Comparison of ENCODE assay signal across 8 cellular contexts in genomic region chr6:132648356-132648755, GRCh38. TPM values are rescaled to one million over a fixed set of nuclear protein-coding genes. Genes with fewer than 3 reads are reported as not detected.
DNase-seq lines count a peak whose midpoint lies in the region; ATAC-seq, FAIRE-seq and TF ChIP-seq lines count a peak whose summit lies in the region.

No MANE protein-coding gene starts in this region.

- intact Hi-C loops in lower lobe of right lung (cut with DNase I), result no loop called here

- no peak overlapping the region for H2AFZ ChIP-seq in astrocyte (ENCODE audit: low read depth, low read length)

- no peaks in the 10 kb centered on the region for H3K36me3 Mint-ChIP-seq in astrocyte (ENCODE audit: low read depth, unreplicated experiment)

- H3K4me3 Mint-ChIP-seq in astrocyte (ENCODE audit: unreplicated experiment), result no peak overlapping the region

- TF ChIP-seq CTCF in astrocyte (IDR thresholded peaks at IDR 0.05; ENCODE audit: insufficient read depth, low read depth, low read length), result no peak
- TF ChIP-seq CTCF in lower lobe of right lung (IDR thresholded peaks at IDR 0.05), result no peak

- FAIRE-seq in astrocyte (lab: Jason Lieb, UNC), result peak; percentile 71

- H3K36me3 ChIP-seq in astrocyte (ENCODE audit: insufficient read depth, low read length) (no peaks in the 10 kb centered on the region), lower lobe of right lung (no peaks in the 10 kb centered on the region)

- peak overlapping the region; percentile 13 for H3K27ac Mint-ChIP-seq in astrocyte (ENCODE audit: unreplicated experiment)

- H4K20me1 ChIP-seq in astrocyte (ENCODE audit: insufficient read depth, low read length), result no peaks in the 10 kb centered on the region

- H3K27ac ChIP-seq in astrocyte (ENCODE audit: low read depth, low read length) (no peak overlapping the region), lower lobe of right lung (no peak overlapping the region)

- H3K4me1 ChIP-seq in astrocyte (ENCODE audit: insufficient read depth, low read length) (no peaks in the 10 kb centered on the region), lower lobe of right lung (no peaks in the 10 kb centered on the region)

- no peaks in the 10 kb centered on the region for H3K27me3 ChIP-seq in astrocyte (ENCODE audit: insufficient read depth, low read length)
- no peaks in the 10 kb centered on the region for H3K27me3 ChIP-seq in lower lobe of right lung (ENCODE audit: low read depth)

- peak; percentile 89 for ATAC-seq in GM19455 (IDR thresholded peaks at IDR 0.05; ENCODE audit: unreplicated experiment)
- ATAC-seq in HG03432 (IDR thresholded peaks at IDR 0.05; ENCODE audit: unreplicated experiment), result peak; percentile 82
- no peak for ATAC-seq in lower lobe of right lung

- no peaks in the 10 kb centered on the region for H3K27me3 Mint-ChIP-seq in astrocyte (ENCODE audit: low read depth, unreplicated experiment)

- H3K4me2 ChIP-seq in astrocyte (ENCODE audit: low read length), result no peak overlapping the region

- H3K4me1 Mint-ChIP-seq in astrocyte (ENCODE audit: low read depth, unreplicated experiment), result peaks cover 2% of the 10 kb centered on the region

- DNase-seq in CD1c-positive myeloid dendritic cell (ENCODE audit: extremely low spot score) (peak; percentile 10), astrocyte (ENCODE audit: low read depth) (peak; percentile 81), dedifferentiated amniotic fluid mesenchymal stem cell (ENCODE audit: extremely low spot score) (no peak), lower lobe of right lung (no peak), NCI-H510A treated with DMSO at 0.1 percent for 48 hours (lab: John Stamatoyannopoulos, UW) (no peak), AG08395 (ENCODE audit: low spot score) (no peak)

- H3K79me2 ChIP-seq in astrocyte (ENCODE audit: insufficient read depth, low read length), result no peaks in the 10 kb centered on the region

- no peaks in the 10 kb centered on the region for H3K9me3 Mint-ChIP-seq in astrocyte (ENCODE audit: unreplicated experiment)

- no peak overlapping the region for H3K9ac ChIP-seq in astrocyte (ENCODE audit: low read length)

- H3K9me3 ChIP-seq in astrocyte (ENCODE audit: insufficient read depth, low read depth, low read length), result no peaks in the 10 kb centered on the region
- no peaks in the 10 kb centered on the region for H3K9me3 ChIP-seq in lower lobe of right lung

- H3K4me3 ChIP-seq in astrocyte (ENCODE audit: insufficient read depth, low read depth, low read length), result no peak overlapping the region
- no peak overlapping the region for H3K4me3 ChIP-seq in lower lobe of right lung

RNA-seq across cellular contexts. Expression of gene TAAR1, which starts 10.6 kb away (rescaled TPM):
- total RNA-seq in astrocyte (not detected in 2 replicates), lower lobe of right lung (not detected)

RNA-seq across cellular contexts. Expression of gene TAAR2, which starts 24.3 kb away (rescaled TPM):
- total RNA-seq in astrocyte, result not detected in 2 replicates
- total RNA-seq in lower lobe of right lung, result not detected

RNA-seq across cellular contexts. Expression of gene TAAR5, which starts 58.8 kb away (rescaled TPM):
- not detected in 2 replicates for total RNA-seq in astrocyte
- not detected for total RNA-seq in lower lobe of right lung

Comparison
In these comparisons a context has a peak if more than half of its experiments do, and no peak if none do; other contexts are left out.
1. DNase-seq: peak in CD1c-positive myeloid dendritic cell (single experiment) and astrocyte (single experiment); none in dedifferentiated amniotic fluid mesenchymal stem cell (single experiment), lower lobe of right lung (single experiment), NCI-H510A treated with DMSO at 0.1 percent for 48 hours (single experiment) and AG08395 (single experiment).
2. ATAC-seq: peak in GM19455 (single experiment) and HG03432 (single experiment); none in lower lobe of right lung (0 of 2).